16 cellular contexts compared by ENCODE assay signal in genomic region chr1:76830373-76830772, GRCh38. TPM values are rescaled to one million over a fixed set of nuclear protein-coding genes. Genes with fewer than 3 reads are reported as not detected.
DNase-seq lines count a peak whose midpoint lies in the region; ATAC-seq and TF ChIP-seq lines count a peak whose summit lies in the region.
"Had no signal": no experiment of that assay in that cellular context is flagged by ENCODE, and none has a peak within 500 bp of the region (broad histone marks: within the 10 kb centered on the region; RNA-seq: fewer than 3 reads in every experiment).

No MANE protein-coding gene starts in this region.

- TF ChIP-seq CTCF in BE2C (IDR thresholded peaks at IDR 0.05; ENCODE audit: low read depth, low read length) = no peak

- ATAC-seq in GM18868 (IDR thresholded peaks at IDR 0.05; ENCODE audit: unreplicated experiment) (peak; percentile 85), GM21619 (IDR thresholded peaks at IDR 0.05; ENCODE audit: unreplicated experiment) (peak; percentile 73), HG03354 (IDR thresholded peaks at IDR 0.05; ENCODE audit: poor library complexity, severe bottlenecking, unreplicated experiment) (peak; percentile 91), HG03039 (IDR thresholded peaks at IDR 0.05; ENCODE audit: unreplicated experiment) (no peak)
- ATAC-seq: foreskin keratinocyte, K562, left colon, WTC11 had no signal

- H3K9me3 ChIP-seq in BE2C = no peaks in the 10 kb centered on the region
- H3K9me3 ChIP-seq: ovary had no signal

- peak overlapping the region in 3 of 5 donors; percentile 36 to 44 (median 43) for H3K4me3 Mint-ChIP-seq in immature natural killer cell
- H3K4me3 Mint-ChIP-seq: WTC11 had no signal

- DNase-seq in immature natural killer cell (peak in 1 of 3 donors; percentile 2), BE2C (no peak), NCI-H146 (lab: John Stamatoyannopoulos, UW) (no peak), DMS 273 treated with DMSO at 0.1 percent for 48 hours (lab: John Stamatoyannopoulos, UW) (no peak)
- DNase-seq: activated effector memory CD4-positive, alpha-beta T cell treated with anti-CD3 and anti-CD28 coated beads, Interleukin-2, amount 50 U/mL, for 16 hours; cortex of kidney; foreskin keratinocyte; left colon; ovary; SIG-M5 had no signal

- H3K27ac Mint-ChIP-seq in immature natural killer cell = peak overlapping the region in 2 of 6 donors; percentile 30 to 57
- H3K27ac Mint-ChIP-seq: WTC11 had no signal

- H3K4me3 ChIP-seq in BE2C (ENCODE audit: low read depth, low read length) = no peak overlapping the region
- H3K4me3 ChIP-seq: K562, ovary had no signal

- no peaks in the 10 kb centered on the region for H3K27me3 ChIP-seq in BE2C
- H3K27me3 ChIP-seq: foreskin keratinocyte, ovary had no signal

- peaks cover 2 to 12% of the 10 kb centered on the region in 2 donors for H3K4me1 Mint-ChIP-seq in immature natural killer cell
- H3K4me1 Mint-ChIP-seq: WTC11 had no signal

- peaks cover 0 to 4% (median 0%) of the 10 kb centered on the region in 6 donors for H3K9me3 Mint-ChIP-seq in immature natural killer cell

- no peaks in the 10 kb centered on the region for H3K36me3 ChIP-seq in BE2C
- H3K36me3 ChIP-seq: ovary had no signal

- H3K36me3 Mint-ChIP-seq in immature natural killer cell = no peaks in the 10 kb centered on the region
- H3K36me3 Mint-ChIP-seq: WTC11 had no signal

- no peaks in the 10 kb centered on the region for H3K4me1 ChIP-seq in BE2C

- peaks cover 0 to 5% (median 1%) of the 10 kb centered on the region in 3 donors for H3K27me3 Mint-ChIP-seq in immature natural killer cell (ENCODE audit: low read depth in 3 of 3)

RNA-seq across cellular contexts. Expression of gene ST6GALNAC5, which starts 36.9 kb away (rescaled TPM):
- not detected for polyA plus RNA-seq in immature natural killer cell
- 16.0 TPM for polyA plus RNA-seq in BE2C (2012; ENCODE audit: insufficient read depth, insufficient read length, low read depth)
